ENCODE assay signal across 2 cellular contexts in genomic region chr2:178804791-178805190, GRCh38.
TF ChIP-seq lines count a peak whose summit lies in the region.

No MANE protein-coding gene starts in this region.

TF ChIP-seq in IMR-90, 13 proteins besides CTCF, POLR2A, EP300 and RAD21:
- TF ChIP-seq MAFK (IDR thresholded peaks at IDR 0.05; ENCODE audit: low read depth, low read length) (no peak), ELK1 (IDR thresholded peaks at IDR 0.05; ENCODE audit: borderline replicate concordance, low read depth, low read length) (no peak), MXI1 (IDR thresholded peaks at IDR 0.05; ENCODE audit: borderline replicate concordance, low read depth, low read length) (no peak), RCOR1 (IDR thresholded peaks at IDR 0.05; ENCODE audit: insufficient replicate concordance, low read length) (no peak), MAZ (IDR thresholded peaks at IDR 0.05; ENCODE audit: borderline replicate concordance, low read depth, low read length) (no peak), FOS (IDR thresholded peaks at IDR 0.05; ENCODE audit: low read depth, low read length) (no peak), SMC3 (IDR thresholded peaks at IDR 0.05; ENCODE audit: low read depth, low read length) (no peak), CEBPB (IDR thresholded peaks at IDR 0.05; ENCODE audit: low read depth, low read length) (no peak), RFX5 (IDR thresholded peaks at IDR 0.05; ENCODE audit: low read depth, low read length) (no peak), BHLHE40 (IDR thresholded peaks at IDR 0.05; ENCODE audit: low read depth, low read length) (no peak), CHD1 (IDR thresholded peaks at IDR 0.05; ENCODE audit: low read depth, low read length) (no peak), NFE2L2 (IDR thresholded peaks at IDR 0.05; ENCODE audit: low read depth, low read length) (no peak)
- TF ChIP-seq, protein P1, sequence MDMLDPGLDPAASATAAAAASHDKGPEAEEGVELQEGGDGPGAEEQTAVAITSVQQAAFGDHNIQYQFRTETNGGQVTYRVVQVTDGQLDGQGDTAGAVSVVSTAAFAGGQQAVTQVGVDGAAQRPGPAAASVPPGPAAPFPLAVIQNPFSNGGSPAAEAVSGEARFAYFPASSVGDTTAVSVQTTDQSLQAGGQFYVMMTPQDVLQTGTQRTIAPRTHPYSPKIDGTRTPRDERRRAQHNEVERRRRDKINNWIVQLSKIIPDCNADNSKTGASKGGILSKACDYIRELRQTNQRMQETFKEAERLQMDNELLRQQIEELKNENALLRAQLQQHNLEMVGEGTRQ (IDR thresholded peaks at IDR 0.05; ENCODE audit: low read depth, low read length): no peak

TF ChIP-seq in GM12878, 131 proteins besides CTCF, POLR2A, EP300 and RAD21:
- TF ChIP-seq WRNIP1 (IDR thresholded peaks at IDR 0.05; ENCODE audit: borderline replicate concordance, low read depth, low read length) (no peak), IKZF1 (conservative IDR thresholded peaks at IDR 0.05) (no peak), RAD51 (IDR thresholded peaks at IDR 0.05) (no peak), RB1 (IDR thresholded peaks at IDR 0.05; ENCODE audit: borderline replicate concordance) (no peak), CBFB (IDR thresholded peaks at IDR 0.05; ENCODE audit: low read depth) (no peak), CEBPZ (IDR thresholded peaks at IDR 0.05; ENCODE audit: low read depth, low read length) (no peak), IKZF2 (IDR thresholded peaks at IDR 0.05) (no peak), ATF7 (IDR thresholded peaks at IDR 0.05; ENCODE audit: low read depth) (no peak), ZNF24 (IDR thresholded peaks at IDR 0.05) (no peak), SMC3 (IDR thresholded peaks at IDR 0.05; ENCODE audit: borderline replicate concordance, low read length) (no peak), SKIL (IDR thresholded peaks at IDR 0.05; ENCODE audit: low read depth, poor library complexity, severe bottlenecking) (no peak), LARP7 (IDR thresholded peaks at IDR 0.05) (no peak)
